ENCODE assay signal across 10 cellular contexts in the genomic region with DNA sequence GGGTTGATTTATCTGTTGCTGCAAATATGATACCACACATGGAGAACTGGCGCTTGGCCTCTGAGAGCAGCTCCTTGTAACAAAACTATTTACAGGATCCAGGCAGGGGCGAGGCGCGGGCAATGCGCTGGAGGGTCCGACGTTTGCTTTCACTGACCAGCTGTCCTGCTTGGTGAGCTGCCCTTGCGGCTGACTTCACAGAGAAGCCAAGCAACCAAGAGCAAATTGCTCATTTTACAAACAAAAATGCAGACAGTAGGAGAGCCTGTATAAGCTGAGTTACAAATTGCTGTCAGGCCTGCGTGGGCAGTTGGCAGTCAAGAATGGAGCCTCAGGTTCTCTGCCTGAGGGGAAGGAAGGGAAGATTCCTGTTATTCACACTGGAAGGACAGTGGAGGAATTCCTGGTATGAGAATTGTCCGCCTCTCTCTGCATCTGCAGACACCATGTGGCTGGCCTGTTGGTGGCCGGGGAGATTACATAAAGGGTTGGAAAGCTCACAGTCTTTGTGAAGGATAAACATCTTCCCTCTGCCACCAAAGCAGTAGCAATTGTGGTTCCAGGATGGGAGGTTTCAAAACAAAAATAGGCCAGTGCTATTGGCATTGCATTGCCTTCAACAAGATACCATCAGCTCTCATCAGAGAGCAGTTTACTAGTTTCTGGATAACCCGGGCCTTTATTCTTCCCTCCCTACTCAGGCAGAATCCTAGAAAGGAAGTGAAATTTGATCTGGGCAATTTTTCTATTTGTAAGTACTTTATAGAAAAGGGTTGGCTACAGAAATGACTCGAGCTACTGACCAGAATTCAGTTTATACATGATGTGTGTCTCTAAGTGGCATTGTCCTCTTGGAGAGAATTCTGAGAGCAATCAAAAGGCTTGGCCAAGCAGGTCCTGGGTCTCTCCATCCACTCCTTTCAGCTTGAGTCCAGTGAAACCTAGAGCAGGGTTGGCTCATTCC.
A peak's percentile ranks its signal among the peaks of the same experiment; 100 is the strongest.
DNase-seq lines count a peak whose midpoint lies in the region; ATAC-seq and TF ChIP-seq lines count a peak whose summit lies in the region.
"Had no signal": no experiment of that assay in that cellular context is flagged by ENCODE, and none has a peak within 500 bp of the region (broad histone marks: within the 10 kb centered on the region; RNA-seq: fewer than 3 reads in every experiment).

No MANE protein-coding gene starts in this region.

- ATAC-seq in GM21528 (IDR thresholded peaks at IDR 0.05; ENCODE audit: low FRiP score, unreplicated experiment) (no peak), GM21367 (IDR thresholded peaks at IDR 0.05; ENCODE audit: unreplicated experiment) (no peak)

- intact Hi-C loops in prostate gland (cut with DNase I): no loop called here

- no peak overlapping the region for H3K27ac ChIP-seq in prostate gland

- no peak overlapping the region for H3K4me3 Mint-ChIP-seq in endothelial cell (ENCODE audit: unreplicated experiment)
- H3K4me3 Mint-ChIP-seq: central memory CD8-positive, alpha-beta T cell had no signal

- H3K4me3 ChIP-seq in prostate gland: no peak overlapping the region

- H3K36me3 Mint-ChIP-seq in endothelial cell (ENCODE audit: low read depth, unreplicated experiment): no peaks in the 10 kb centered on the region

- peaks cover 20% of the 10 kb centered on the region for H3K4me1 Mint-ChIP-seq in endothelial cell (ENCODE audit: unreplicated experiment)

- WGBS in prostate gland: 15% methylated on average over 13 of the region's 13 CpGs

- H3K9me3 Mint-ChIP-seq in endothelial cell (ENCODE audit: unreplicated experiment): no peaks in the 10 kb centered on the region
- H3K9me3 Mint-ChIP-seq: central memory CD8-positive, alpha-beta T cell had no signal

- H3K36me3 ChIP-seq in prostate gland: no peaks in the 10 kb centered on the region

- no peaks in the 10 kb centered on the region for H3K9me3 ChIP-seq in prostate gland

- TF ChIP-seq POLR2A in prostate gland (IDR thresholded peaks at IDR 0.05): no peak

- DNase-seq in DMS 273 (lab: John Stamatoyannopoulos, UW; ENCODE audit: unreplicated experiment) (peak; percentile 11), DMS 273 treated with DMSO at 0.1 percent for 48 hours (lab: John Stamatoyannopoulos, UW) (no peak), OCI-M1 (lab: John Stamatoyannopoulos, UW) (peak; percentile 84), endothelial cell (ENCODE audit: low spot score) (peak; percentile 11), prostate gland (ENCODE audit: low spot score) (peak; percentile 10), DMS79 (lab: John Stamatoyannopoulos, UW) (no peak)
- DNase-seq: 8988T had no signal

- TF ChIP-seq CTCF in endothelial cell (IDR thresholded peaks at IDR 0.05; ENCODE audit: unreplicated experiment) (no peak), prostate gland (IDR thresholded peaks at IDR 0.05) (no peak)

- H3K27me3 ChIP-seq in prostate gland (replicated peaks; ENCODE audit: insufficient read depth): no peaks in the 10 kb centered on the region

- peaks cover 3% of the 10 kb centered on the region for H3K4me1 ChIP-seq in prostate gland (replicated peaks)

- H3K27me3 Mint-ChIP-seq in endothelial cell (ENCODE audit: unreplicated experiment): peaks cover 2% of the 10 kb centered on the region

- H3K27ac Mint-ChIP-seq in endothelial cell (ENCODE audit: unreplicated experiment): no peak overlapping the region

Comparison
In these comparisons a context has a peak if more than half of its experiments do, and no peak if none do; other contexts are left out.
1. DNase-seq: peak in DMS 273 (single experiment), OCI-M1 (single experiment), endothelial cell (single experiment) and prostate gland (single experiment); none in DMS 273 treated with DMSO at 0.1 percent for 48 hours (single experiment) and DMS79 (single experiment).